Comparison of ENCODE assay signal across 40 cellular contexts in the genomic region with DNA sequence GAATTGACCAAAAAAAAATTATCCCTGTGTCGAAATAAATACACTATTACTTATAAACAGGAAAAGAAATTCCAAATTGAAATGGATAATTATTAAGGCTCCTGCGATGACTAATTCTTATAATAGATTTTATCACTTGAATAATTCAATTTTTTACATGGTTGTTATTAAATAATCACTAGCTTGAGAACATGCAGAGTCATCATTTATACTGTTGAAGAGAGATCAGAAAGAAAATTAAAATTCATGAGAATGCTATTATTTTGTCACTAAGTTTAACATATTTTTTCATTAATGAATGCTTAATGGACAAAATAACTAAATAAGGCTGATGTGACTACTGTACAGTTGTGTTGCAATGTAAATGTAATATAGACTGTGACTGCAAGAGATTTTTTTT.
"Had no signal": no experiment of that assay in that cellular context is flagged by ENCODE, and none has a peak within 500 bp of the region (broad histone marks: within the 10 kb centered on the region; RNA-seq: fewer than 3 reads in every experiment).

No MANE protein-coding gene starts in this region.

- H3K27me3 Mint-ChIP-seq: activated naive CD4-positive, alpha-beta T cell treated with anti-CD3 and anti-CD28 coated beads, Interleukin-2, amount 10 ng/mL, durations not matched to agents 7 days and 5 days; activated naive CD4-positive, alpha-beta T cell treated with anti-CD3 and anti-CD28 coated beads, Interleukin-2, amount 50 U/mL, for 24 hours; activated naive CD8-positive, alpha-beta T cell; activated naive CD8-positive, alpha-beta T cell treated with anti-CD3 and anti-CD28 coated beads for 36 hours; activated naive CD8-positive, alpha-beta T cell treated with anti-CD3 and anti-CD28 coated beads, Interleukin-2, amount 10 ng/mL, durations not matched to agents 7 days and 5 days; activated naive CD8-positive, alpha-beta T cell treated with anti-CD3 and anti-CD28 coated beads, Interleukin-2, amount 50 U/mL, for 24 hours; activated T-cell treated with anti-CD3 and anti-CD28 coated beads, Interleukin-2, amount 50 U/mL, for 24 hours; activated T-helper 17 cell treated with anti-CD3 and anti-CD28 coated beads, Interleukin-2, amount 50 U/mL, for 72 hours; brain; central memory CD8-positive, alpha-beta T cell had no signal

- H3K9me3 ChIP-seq: adrenal gland, body of pancreas, breast epithelium had no signal

- H3K4me1 Mint-ChIP-seq: activated naive CD4-positive, alpha-beta T cell treated with anti-CD3 and anti-CD28 coated beads, Interleukin-2, amount 10 ng/mL, durations not matched to agents 7 days and 5 days; activated naive CD4-positive, alpha-beta T cell treated with anti-CD3 and anti-CD28 coated beads, Interleukin-2, amount 50 U/mL, for 24 hours; activated naive CD8-positive, alpha-beta T cell treated with anti-CD3 and anti-CD28 coated beads for 36 hours; activated naive CD8-positive, alpha-beta T cell treated with anti-CD3 and anti-CD28 coated beads, Interleukin-2, amount 10 ng/mL, durations not matched to agents 7 days and 5 days; activated naive CD8-positive, alpha-beta T cell treated with anti-CD3 and anti-CD28 coated beads, Interleukin-2, amount 50 U/mL, for 24 hours; activated T-helper 17 cell treated with anti-CD3 and anti-CD28 coated beads, Interleukin-2, amount 50 U/mL, for 72 hours; brain; central memory CD8-positive, alpha-beta T cell had no signal

- H3K27ac ChIP-seq: adrenal gland, ascending aorta, body of pancreas, brain microvascular endothelial cell, breast epithelium, cardiac muscle cell had no signal

- H3K27ac Mint-ChIP-seq: activated naive CD4-positive, alpha-beta T cell treated with anti-CD3 and anti-CD28 coated beads for 36 hours; activated naive CD4-positive, alpha-beta T cell treated with anti-CD3 and anti-CD28 coated beads, Interleukin-2, amount 10 ng/mL, durations not matched to agents 7 days and 5 days; activated naive CD4-positive, alpha-beta T cell treated with anti-CD3 and anti-CD28 coated beads, Interleukin-2, amount 50 U/mL, for 24 hours; activated naive CD4-positive, alpha-beta T cell treated with anti-CD3 and anti-CD28 coated beads, Interleukin-2, amount 50 U/mL, for 72 hours; activated naive CD8-positive, alpha-beta T cell; activated naive CD8-positive, alpha-beta T cell treated with anti-CD3 and anti-CD28 coated beads for 36 hours; activated naive CD8-positive, alpha-beta T cell treated with anti-CD3 and anti-CD28 coated beads, Interleukin-2, amount 10 ng/mL, durations not matched to agents 7 days and 5 days; activated naive CD8-positive, alpha-beta T cell treated with anti-CD3 and anti-CD28 coated beads, Interleukin-2, amount 50 U/mL, for 24 hours; activated T-cell treated with anti-CD3 and anti-CD28 coated beads, Interleukin-2, amount 50 U/mL, for 24 hours; activated T-cell treated with anti-CD3 and anti-CD28 coated beads, Interleukin-2, amount 50 U/mL, for 72 hours; activated T-helper 1 cell treated with anti-CD3 and anti-CD28 coated beads, Interleukin-12 subunit alpha, Interleukin-12 subunit beta, Interleukin-2, Interleukin-4 antibody, amounts not matched to agents 30 ng/mL and 10 ng/mL and 1 ng/mL, durations not matched to agents 14 hours and 24 hours and 36 hours; activated T-helper 17 cell treated with anti-CD3 and anti-CD28 coated beads, Interleukin-2, amount 50 U/mL, for 72 hours; activated T-helper 2 cell treated with anti-CD3 and anti-CD28 coated beads, Interferon-gamma antibody, Interleukin-2, Interleukin-4, amounts not matched to agents 10 μg/mL and 5 μg/mL and 100 μg/mL, durations not matched to agents 14 hours and 24 hours and 36 hours; brain had no signal

- H3K4me3 Mint-ChIP-seq: activated naive CD4-positive, alpha-beta T cell treated with anti-CD3 and anti-CD28 coated beads for 36 hours; activated naive CD4-positive, alpha-beta T cell treated with anti-CD3 and anti-CD28 coated beads, Interleukin-2, amount 10 ng/mL, durations not matched to agents 7 days and 5 days; activated naive CD4-positive, alpha-beta T cell treated with anti-CD3 and anti-CD28 coated beads, Interleukin-2, amount 50 U/mL, for 24 hours; activated naive CD8-positive, alpha-beta T cell; activated naive CD8-positive, alpha-beta T cell treated with anti-CD3 and anti-CD28 coated beads for 36 hours; activated naive CD8-positive, alpha-beta T cell treated with anti-CD3 and anti-CD28 coated beads, Interleukin-2, amount 10 ng/mL, durations not matched to agents 7 days and 5 days; activated naive CD8-positive, alpha-beta T cell treated with anti-CD3 and anti-CD28 coated beads, Interleukin-2, amount 50 U/mL, for 24 hours; activated T-cell treated with anti-CD3 and anti-CD28 coated beads, Interleukin-2, amount 50 U/mL, for 24 hours; activated T-cell treated with anti-CD3 and anti-CD28 coated beads, Interleukin-2, amount 50 U/mL, for 4 hours; activated T-cell treated with anti-CD3 and anti-CD28 coated beads, Interleukin-2, amount 50 U/mL, for 72 hours; activated T-helper 1 cell treated with anti-CD3 and anti-CD28 coated beads, Interleukin-12 subunit alpha, Interleukin-12 subunit beta, Interleukin-2, Interleukin-4 antibody, amounts not matched to agents 30 ng/mL and 10 ng/mL and 1 ng/mL, durations not matched to agents 14 hours and 24 hours and 36 hours; activated T-helper 17 cell treated with anti-CD3 and anti-CD28 coated beads, Interleukin-2, amount 50 U/mL, for 72 hours; brain; central memory CD8-positive, alpha-beta T cell had no signal

- H3K4me3 ChIP-seq: adrenal gland, ascending aorta, body of pancreas, breast epithelium, cardiac muscle cell had no signal

- H3K4me1 ChIP-seq: adrenal gland, ascending aorta, body of pancreas, breast epithelium had no signal

- H3K36me3 Mint-ChIP-seq: activated naive CD4-positive, alpha-beta T cell treated with anti-CD3 and anti-CD28 coated beads, Interleukin-2, amount 10 ng/mL, durations not matched to agents 7 days and 5 days; activated naive CD4-positive, alpha-beta T cell treated with anti-CD3 and anti-CD28 coated beads, Interleukin-2, amount 50 U/mL, for 24 hours; activated naive CD4-positive, alpha-beta T cell treated with anti-CD3 and anti-CD28 coated beads, Interleukin-2, amount 50 U/mL, for 72 hours; activated naive CD8-positive, alpha-beta T cell; activated naive CD8-positive, alpha-beta T cell treated with anti-CD3 and anti-CD28 coated beads for 36 hours; activated naive CD8-positive, alpha-beta T cell treated with anti-CD3 and anti-CD28 coated beads, Interleukin-2, amount 10 ng/mL, durations not matched to agents 7 days and 5 days; brain had no signal

- H3K27me3 ChIP-seq: adrenal gland, ascending aorta, body of pancreas, brain microvascular endothelial cell, breast epithelium, cardiac muscle cell had no signal

- DNase-seq: activated effector memory CD4-positive, alpha-beta T cell treated with anti-CD3 and anti-CD28 coated beads, Interleukin-2, amount 50 U/mL, for 16 hours; activated effector memory CD4-positive, alpha-beta T cell treated with Interleukin-2 at 50 U/mL for 16 hours; activated gamma-delta T cell; activated gamma-delta T cell treated with Interleukin-2 at 50 U/mL for 16 hours; activated naive CD4-positive, alpha-beta T cell; activated naive CD4-positive, alpha-beta T cell treated with anti-CD3 and anti-CD28 coated beads for 36 hours; activated naive CD4-positive, alpha-beta T cell treated with anti-CD3 and anti-CD28 coated beads, Interleukin-2, amount 10 ng/mL, durations not matched to agents 7 days and 5 days; activated naive CD4-positive, alpha-beta T cell treated with anti-CD3 and anti-CD28 coated beads, Interleukin-2, amount 50 U/mL, for 16 hours; activated naive CD4-positive, alpha-beta T cell treated with Interleukin-2 at 50 U/mL for 16 hours; activated naive CD8-positive, alpha-beta T cell treated with anti-CD3 and anti-CD28 coated beads for 36 hours; activated naive CD8-positive, alpha-beta T cell treated with anti-CD3 and anti-CD28 coated beads, Interleukin-2, amount 10 ng/mL, durations not matched to agents 7 days and 5 days; activated naive CD8-positive, alpha-beta T cell treated with anti-CD3 and anti-CD28 coated beads, Interleukin-2, amount 50 U/mL, for 24 hours; activated T-cell treated with anti-CD3 and anti-CD28 coated beads, Interleukin-2, amount 50 U/mL, for 1 hour; activated T-cell treated with anti-CD3 and anti-CD28 coated beads, Interleukin-2, amount 50 U/mL, for 24 hours; activated T-cell treated with anti-CD3 and anti-CD28 coated beads, Interleukin-2, amount 50 U/mL, for 4 hours; activated T-cell treated with anti-CD3 and anti-CD28 coated beads, Interleukin-2, amount 50 U/mL, for 48 hours; activated T-cell treated with anti-CD3 and anti-CD28 coated beads, Interleukin-2, amount 50 U/mL, for 72 hours; adrenal gland; amniotic stem cell; amygdala; anterior cingulate cortex; aorta; body of pancreas; brain microvascular endothelial cell; caudate nucleus; central memory CD4-positive, alpha-beta T cell; cerebellar nuclear complex had no signal

- H3K9me3 Mint-ChIP-seq: central memory CD8-positive, alpha-beta T cell had no signal

- ATAC-seq: activated naive CD4-positive, alpha-beta T cell treated with anti-CD3 and anti-CD28 coated beads, Interleukin-2, amount 50 U/mL, for 72 hours; activated naive CD8-positive, alpha-beta T cell treated with anti-CD3 and anti-CD28 coated beads, Interleukin-2, amount 50 U/mL, for 24 hours; activated T-cell treated with anti-CD3 and anti-CD28 coated beads, Interleukin-2, amount 50 U/mL, for 4 hours; activated T-cell treated with anti-CD3 and anti-CD28 coated beads, Interleukin-2, amount 50 U/mL, for 72 hours; activated T-helper 17 cell treated with anti-CD3 and anti-CD28 coated beads, Interleukin-2, amount 50 U/mL, for 72 hours; body of pancreas had no signal

- FAIRE-seq: astrocyte, bronchial epithelial cell had no signal

- H3K36me3 ChIP-seq: adrenal gland, ascending aorta, brain microvascular endothelial cell, breast epithelium, cardiac muscle cell had no signal
